Comparison of ENCODE assay signal across 11 cellular contexts in genomic region chr7:116548506-116548905, GRCh38. TPM values are rescaled to one million over a fixed set of nuclear protein-coding genes. Genes with fewer than 3 reads are reported as not detected.
DNase-seq lines count a peak whose midpoint lies in the region; ATAC-seq and TF ChIP-seq lines count a peak whose summit lies in the region.
"Had no signal": no experiment of that assay in that cellular context is flagged by ENCODE, and none has a peak within 500 bp of the region (broad histone marks: within the 10 kb centered on the region; RNA-seq: fewer than 3 reads in every experiment).

No MANE protein-coding gene starts in this region.

- H3K4me1 Mint-ChIP-seq in chondrocyte (ENCODE audit: low read depth), result peaks cover 35% of the 10 kb centered on the region

- DNase-seq in chondrocyte (ENCODE audit: low spot score) (no peak), transverse colon (no peak), midbrain (lab: John Stamatoyannopoulos, UW) (no peak), dorsolateral prefrontal cortex (no peak), erythroblast (lab: John Stamatoyannopoulos, UW) (no peak)
- DNase-seq: activated CD8-positive, alpha-beta memory T cell treated with anti-CD3 and anti-CD28 coated beads for 24 hours; NCI-H1105 treated with DMSO at 0.1 percent for 48 hours had no signal

- no peaks in the 10 kb centered on the region for H3K9me3 Mint-ChIP-seq in chondrocyte (ENCODE audit: low read depth)
- H3K9me3 Mint-ChIP-seq: brain had no signal

- TF ChIP-seq CTCF in chondrocyte (IDR thresholded peaks at IDR 0.05) (no peak), transverse colon (IDR thresholded peaks at IDR 0.05) (no peak), dorsolateral prefrontal cortex (IDR thresholded peaks at IDR 0.05 in 54 of 56, conservative IDR thresholded peaks at IDR 0.05 in 2 of 56; ENCODE audit: low read depth in 1 of 56, partially characterized antibody in 56 of 56) (no peak)

- H3K36me3 ChIP-seq in transverse colon, result no peaks in the 10 kb centered on the region

- H3K9me3 ChIP-seq in transverse colon, result no peaks in the 10 kb centered on the region

- no peaks in the 10 kb centered on the region for H3K27me3 ChIP-seq in transverse colon
- H3K27me3 ChIP-seq in dorsolateral prefrontal cortex, result no peaks in the 10 kb centered on the region

- ATAC-seq in GM18508 (IDR thresholded peaks at IDR 0.05; ENCODE audit: insufficient read depth, unreplicated experiment) (peak; percentile 93), GM21390 (IDR thresholded peaks at IDR 0.05; ENCODE audit: unreplicated experiment) (peak; percentile 94), HG03095 (IDR thresholded peaks at IDR 0.05; ENCODE audit: unreplicated experiment) (peak; percentile 98)

- peak overlapping the region in 2 of 4 donors; percentile 7 to 64 for H3K27ac ChIP-seq in transverse colon
- H3K27ac ChIP-seq in dorsolateral prefrontal cortex, result peak overlapping the region in 2 of 59 donors; percentile 57 to 85

- no peak overlapping the region for H3K4me3 ChIP-seq in transverse colon
- no peak overlapping the region for H3K4me3 ChIP-seq in dorsolateral prefrontal cortex

- H3K27ac Mint-ChIP-seq in chondrocyte (ENCODE audit: unreplicated experiment), result peak overlapping the region; percentile 0
- H3K27ac Mint-ChIP-seq: brain had no signal

- H3K27me3 Mint-ChIP-seq in chondrocyte (ENCODE audit: low read depth), result no peaks in the 10 kb centered on the region
- H3K27me3 Mint-ChIP-seq: brain had no signal

- in situ Hi-C loops in transverse colon (cut with MboI; ENCODE audit: low pct_ligation_motif_present in 1 of 4, low pct_unique_long_range_greater_than_20kb in 1 of 4, low sequenced_read_pairs in 3 of 4), result no loop called here

- intact Hi-C loops in transverse colon (cut with DNase I; ENCODE audit: low total_unique reads) (no loop called here), dorsolateral prefrontal cortex (cut with DNase I) (no loop called here)

- WGBS in transverse colon (ENCODE audit: low coverage in 1 of 2), 2 donors, result 30 to 56% methylated on average over 2 to 3 of the region's 3 CpGs

- TF ChIP-seq POLR2A in transverse colon (IDR thresholded peaks at IDR 0.05) (no peak), erythroblast (IDR thresholded peaks at IDR 0.05; ENCODE audit: low read length) (no peak)

- H3K36me3 Mint-ChIP-seq in chondrocyte (ENCODE audit: low read depth), result peaks cover 25% of the 10 kb centered on the region
- H3K36me3 Mint-ChIP-seq: brain had no signal

- no peak overlapping the region for H3K4me3 Mint-ChIP-seq in chondrocyte (ENCODE audit: unreplicated experiment)
- H3K4me3 Mint-ChIP-seq: brain had no signal

- TF ChIP-seq EP300 in transverse colon (IDR thresholded peaks at IDR 0.05; ENCODE audit: low read depth), result no peak

- peaks cover 0 to 5% (median 0%) of the 10 kb centered on the region in 4 donors for H3K4me1 ChIP-seq in transverse colon

RNA-seq across cellular contexts. Expression of gene CAV1, which starts 23.7 kb away (rescaled TPM):
- total RNA-seq in chondrocyte (230 to 297 TPM (median 296 TPM) in 3 replicates), transverse colon (10 to 100 TPM; 52.2 to 73.8 (median 62.2) TPM), dorsolateral prefrontal cortex (10 to 100 TPM in 73 of 120 experiments, 1 to 10 TPM in 47; 2.4 to 31.4 (median 11.7) TPM)

RNA-seq across cellular contexts. Expression of gene CAV2, which starts 49.0 kb away (rescaled TPM):
- total RNA-seq in chondrocyte, result 82.1 to 127 TPM (median 116 TPM) in 3 replicates
- 10 to 100 TPM in 3 of 4 donors, 1 to 10 TPM in 1; 4.1 to 28.3 (median 13.9) TPM for total RNA-seq in transverse colon
- total RNA-seq in dorsolateral prefrontal cortex, result 10 to 100 TPM in 74 of 120 experiments, 1 to 10 TPM in 46; 5.1 to 23.4 (median 11.4) TPM
